Comparison of ENCODE assay signal across 8 cellular contexts in the genomic region with DNA sequence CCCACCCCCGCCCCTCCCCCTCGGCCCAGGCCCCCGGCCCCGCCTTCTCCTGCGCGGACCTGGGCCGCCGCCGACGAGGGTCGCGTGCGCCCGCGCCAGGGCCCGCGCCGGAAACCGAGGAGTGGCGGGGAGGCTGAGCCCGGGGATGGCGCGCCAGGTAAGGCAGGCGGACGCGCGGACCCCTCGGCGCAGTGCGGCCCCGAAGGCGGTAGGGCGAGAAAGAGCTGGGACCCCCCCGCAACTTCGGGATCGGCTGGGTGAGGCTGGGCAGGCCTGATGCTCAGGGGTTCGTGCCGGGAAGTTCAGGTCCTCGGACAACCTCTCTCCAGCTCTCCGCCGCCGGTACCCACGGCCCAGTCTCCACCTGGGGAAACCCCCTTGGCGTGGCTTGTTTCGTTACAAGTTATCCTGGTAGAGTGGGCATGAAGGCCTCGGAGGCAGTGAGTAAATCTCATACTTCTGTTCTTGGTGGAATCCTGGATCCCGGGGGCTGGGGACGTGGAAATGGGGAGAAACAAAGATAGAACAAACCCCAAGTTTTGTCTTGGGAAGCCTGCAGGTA. TPM values are rescaled to one million over a fixed set of nuclear protein-coding genes. Genes with fewer than 3 reads are reported as not detected.
DNase-seq lines count a peak whose midpoint lies in the region; ATAC-seq and TF ChIP-seq lines count a peak whose summit lies in the region.

No MANE protein-coding gene starts in this region.

- peak; percentile 18 for ATAC-seq in GM18867 (IDR thresholded peaks at IDR 0.05; ENCODE audit: unreplicated experiment)
- peak; percentile 22 for ATAC-seq in HG02870 (IDR thresholded peaks at IDR 0.05; ENCODE audit: unreplicated experiment)
- no peak for ATAC-seq in HG03039 (IDR thresholded peaks at IDR 0.05; ENCODE audit: unreplicated experiment)

- no peaks in the 10 kb centered on the region for H3K27me3 ChIP-seq in ovary

- 0 to 1% (median 0%) methylated on average over 10 to 48 of the region's 48 CpGs for WGBS in ovary, 3 donors

- peak overlapping the region; percentile 67 for H3K4me3 ChIP-seq in epithelial cell of esophagus (ENCODE audit: low read length)
- H3K4me3 ChIP-seq in ovary, result peak overlapping the region; percentile 56

- TF ChIP-seq CTCF in epithelial cell of esophagus (IDR thresholded peaks at IDR 0.05; ENCODE audit: insufficient read depth, low read depth, low read length, missing control alignments) (no peak), ovary (IDR thresholded peaks at IDR 0.05) (no peak)

- peaks cover 0 to 3% of the 10 kb centered on the region in 2 donors for H3K9me3 ChIP-seq in ovary

- DNase-seq in T-helper 22 cell (ENCODE audit: low read depth) (peak; percentile 30), epithelial cell of esophagus (ENCODE audit: low read depth) (peak; percentile 49), ovary (peak in 1 of 5 donors; percentile 63), NCI-H146 treated with DMSO at 0.1 percent for 48 hours (lab: John Stamatoyannopoulos, UW; ENCODE audit: unreplicated experiment) (no peak), NCI-H2227 (lab: John Stamatoyannopoulos, UW; ENCODE audit: unreplicated experiment) (no peak)

- intact Hi-C loops in ovary (cut with DNase I), result loop anchor here in 2 of 4 donors (5.0 to 10.0 kb wide), 2 partner anchors 560 to 682 kb away; no protein-coding TSS in a partner anchor

- TF ChIP-seq POLR2A in ovary (IDR thresholded peaks at IDR 0.05), result no peak

- peak overlapping the region; percentile 34 to 70 for H3K27ac ChIP-seq in ovary

- no peaks in the 10 kb centered on the region for H3K36me3 ChIP-seq in ovary

- no peak for TF ChIP-seq EP300 in ovary (IDR thresholded peaks at IDR 0.05)

- H3K4me1 ChIP-seq in ovary (ENCODE audit: insufficient read depth), result peaks cover 6% of the 10 kb centered on the region

RNA-seq across cellular contexts. Expression of a gene that starts 58.4 kb away (rescaled TPM):
- 10 to 100 TPM in 5 of 7 donors, 1 to 10 TPM in 2; 4.2 to 23.7 (median 12.3) TPM for total RNA-seq in ovary
- 1 to 10 TPM; 2.3 to 4.6 TPM for polyA plus RNA-seq in ovary

Comparison
In these comparisons a context has a peak if more than half of its experiments do, and no peak if none do; other contexts are left out.
1. DNase-seq: peak in T-helper 22 cell (single experiment) and epithelial cell of esophagus (single experiment); none in NCI-H146 treated with DMSO at 0.1 percent for 48 hours (single experiment) and NCI-H2227 (single experiment).